In the genomic region with DNA sequence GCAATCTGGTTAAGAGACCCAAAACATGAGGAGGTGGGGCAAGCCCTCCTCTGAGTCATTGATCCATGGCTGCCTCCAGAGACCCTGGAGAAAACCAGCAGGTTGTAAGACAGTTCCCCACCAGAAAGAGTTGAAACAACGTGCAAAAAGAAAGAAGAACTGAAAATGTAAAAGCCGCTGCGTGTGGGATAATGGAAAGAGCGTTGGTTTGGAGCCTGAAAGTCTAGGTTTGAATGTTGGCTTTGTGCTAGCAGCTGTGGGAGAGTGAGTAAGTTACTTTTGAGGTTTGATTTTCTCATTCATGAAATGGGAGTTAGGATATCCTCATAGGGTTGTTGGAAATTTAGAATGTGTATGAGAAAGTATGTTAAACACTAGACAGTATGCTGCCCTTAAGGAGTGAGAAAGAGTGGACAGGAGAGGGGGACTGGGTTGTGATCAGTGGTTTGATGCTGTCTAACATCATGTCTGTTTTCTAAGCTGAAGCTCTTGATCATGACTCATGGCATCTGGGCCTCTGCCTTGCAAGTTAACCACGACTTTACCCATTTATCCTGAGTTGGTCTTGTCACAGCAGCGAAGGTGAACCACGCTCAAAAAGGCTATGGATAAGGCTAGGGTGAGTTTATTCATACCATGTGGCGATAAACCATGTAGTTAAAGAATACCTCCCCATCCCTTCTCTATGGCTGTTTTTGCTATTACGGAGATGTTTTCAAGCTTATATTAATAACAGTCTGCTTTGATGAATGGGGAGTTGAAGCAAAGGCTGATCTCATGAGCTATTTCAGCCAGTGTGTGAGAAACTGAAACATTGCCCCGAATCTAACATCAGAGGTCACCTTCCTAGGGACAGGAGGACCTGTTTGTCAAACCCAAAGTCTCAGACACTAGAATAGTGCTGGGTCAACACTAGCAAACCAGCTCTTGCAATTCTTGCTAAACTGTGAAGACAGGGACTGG, we compare ENCODE assay signal across 9 cellular contexts. TPM values are rescaled to one million over a fixed set of nuclear protein-coding genes. Genes with fewer than 3 reads are reported as not detected.
DNase-seq lines count a peak whose midpoint lies in the region; ATAC-seq, FAIRE-seq and TF ChIP-seq lines count a peak whose summit lies in the region.
"Had no signal": no experiment of that assay in that cellular context is flagged by ENCODE, and none has a peak within 500 bp of the region (broad histone marks: within the 10 kb centered on the region; RNA-seq: fewer than 3 reads in every experiment).

No MANE protein-coding gene starts in this region.

- TF ChIP-seq CTCF in fibroblast of mammary gland (conservative IDR thresholded peaks at IDR 0.05; ENCODE audit: control insufficient read depth, insufficient read depth, low read depth, low read length), result no peak

- no peak for DNase-seq in GM12891 (ENCODE audit: insufficient read length, low spot score)
- DNase-seq in fibroblast of mammary gland (ENCODE audit: low read depth), result peak; percentile 75
- no peak for DNase-seq in activated gamma-delta T cell treated with Interleukin-2 at 50 U/mL for 16 hours
- no peak for DNase-seq in activated naive CD4-positive, alpha-beta T cell treated with Interleukin-2 at 50 U/mL for 16 hours
- no peak for DNase-seq in dermis blood vessel endothelial cell
- no peak for DNase-seq in SHP77 treated with DMSO at 0.1 percent for 48 hours (lab: John Stamatoyannopoulos, UW)

- ATAC-seq in GM21381 (IDR thresholded peaks at IDR 0.05; ENCODE audit: unreplicated experiment) (peak; percentile 71), HG03558 (IDR thresholded peaks at IDR 0.05; ENCODE audit: extremely low read depth, unreplicated experiment) (peak; percentile 44)

- FAIRE-seq in GM12891 (lab: Jason Lieb, UNC), result peak; percentile 95
- FAIRE-seq: endometrium had no signal

- TF ChIP-seq POLR2A in GM12891 (IDR thresholded peaks at IDR 0.05; ENCODE audit: low read depth, low read length), result peak; percentile 85

- no peak overlapping the region for H3K4me3 ChIP-seq in fibroblast of mammary gland (ENCODE audit: control insufficient read depth, low read depth, low read length)

TF ChIP-seq in GM12891, 5 proteins besides CTCF, POLR2A, EP300 and RAD21:
- peak; percentile 45; the same call in 1 of the 2 replicates for TF ChIP-seq POU2F2 (IDR thresholded peaks at IDR 0.05; ENCODE audit: low read depth, low read length)
- TF ChIP-seq PAX5 (IDR thresholded peaks at IDR 0.05; ENCODE audit: insufficient read depth, low read length, severe bottlenecking), result peak; percentile 38
- TF ChIP-seq TAF1 (IDR thresholded peaks at IDR 0.05; ENCODE audit: low read depth, low read length), result peak; percentile 73
- peak; percentile 98 for TF ChIP-seq SPI1 (IDR thresholded peaks at IDR 0.05; ENCODE audit: low read depth, low read length)
- TF ChIP-seq POLR2AphosphoS5 (IDR thresholded peaks at IDR 0.05; ENCODE audit: low read depth, low read length), result peak; percentile 24

RNA-seq across cellular contexts. Expression of gene ZNF366, which starts 41.3 kb away (rescaled TPM):
- 0.22 TPM for polyA plus RNA-seq in GM12891 (2012; ENCODE audit: low read depth, missing spikeins)
- 13.3 and 17.0 TPM in 2 replicates for total RNA-seq in dermis blood vessel endothelial cell
